ENCODE assay signal across 23 cellular contexts in the genomic region with DNA sequence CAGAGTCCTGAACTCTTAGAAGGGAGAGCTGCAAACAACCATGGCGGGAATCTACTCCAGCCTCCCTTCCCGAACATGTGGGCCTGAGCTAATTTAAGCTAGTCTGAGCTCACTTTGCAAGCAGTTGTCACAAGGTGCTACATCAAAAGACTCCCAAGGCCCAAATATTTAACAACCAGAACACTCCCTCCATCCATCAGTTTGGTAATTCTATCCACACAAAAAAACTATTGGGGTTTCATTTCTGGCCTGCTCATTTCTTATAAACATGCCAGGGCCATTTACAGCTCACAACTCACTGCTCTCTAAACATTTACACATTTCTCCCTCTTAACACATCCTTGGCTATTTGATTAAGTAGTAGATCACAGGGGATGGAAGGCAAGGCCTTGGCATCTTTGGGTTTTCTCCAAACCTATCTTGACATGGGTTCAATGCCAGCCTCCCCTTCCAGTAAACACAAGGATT.
"Had no signal": no experiment of that assay in that cellular context is flagged by ENCODE, and none has a peak within 500 bp of the region (broad histone marks: within the 10 kb centered on the region; RNA-seq: fewer than 3 reads in every experiment).

No MANE protein-coding gene starts in this region.

- H3K9ac ChIP-seq: SK-N-SH had no signal

- H3K36me3 Mint-ChIP-seq: activated CD8-positive, alpha-beta memory T cell treated with anti-CD3 and anti-CD28 coated beads, Interleukin-2, amount 10 ng/mL, durations not matched to agents 7 days and 5 days; activated naive CD8-positive, alpha-beta T cell; memory B cell; natural killer cell treated with Interleukin-12 subunit alpha and Interleukin-12 subunit beta and Interleukin-15 and Interleukin-18, amount 100 ng/mL, for 72 hours; T-cell had no signal

- DNase-seq: activated B cell treated with CpG ODN at 0.5 μM for 24 hours; activated CD4-positive, alpha-beta memory T cell treated with anti-CD3 and anti-CD28 coated beads, Interleukin-2, amount 10 ng/mL, durations not matched to agents 7 days and 5 days; activated CD4-positive, alpha-beta T cell treated with anti-CD3 and anti-CD28 coated beads for 4 hours; activated CD8-positive, alpha-beta memory T cell treated with anti-CD3 and anti-CD28 coated beads, Interleukin-2, amount 10 ng/mL, durations not matched to agents 7 days and 5 days; amniotic stem cell; body of pancreas; caudate nucleus; dorsolateral prefrontal cortex; endodermal cell; gastrocnemius medialis; heart left ventricle; kidney; mucosa of descending colon; retina; SK-N-SH; stimulated activated CD4-positive, alpha-beta T cell treated with anti-CD3 and anti-CD28 coated beads, Interleukin-12 subunit alpha, Interleukin-12 subunit beta, amount 100 ng/mL, for 4 hours; stimulated activated CD4-positive, alpha-beta T cell treated with anti-CD3 and anti-CD28 coated beads, Interleukin-1b, Interleukin-23, amount 100 ng/mL, for 48 hours; T-cell; upper lobe of left lung had no signal

- H3K9me3 ChIP-seq: body of pancreas, gastrocnemius medialis, mucosa of descending colon, SK-N-SH, upper lobe of left lung had no signal

- H3K27ac Mint-ChIP-seq: activated B cell treated with CpG ODN at 0.5 μM for 24 hours; activated CD4-positive, alpha-beta memory T cell treated with anti-CD3 and anti-CD28 coated beads, Interleukin-2, amount 10 ng/mL, durations not matched to agents 7 days and 5 days; activated CD8-positive, alpha-beta memory T cell treated with anti-CD3 and anti-CD28 coated beads, Interleukin-2, amount 10 ng/mL, durations not matched to agents 7 days and 5 days; activated naive CD8-positive, alpha-beta T cell; endodermal cell; memory B cell; natural killer cell treated with Interleukin-12 subunit alpha and Interleukin-12 subunit beta and Interleukin-15 and Interleukin-18, amount 100 ng/mL, for 72 hours; stimulated activated naive CD8-positive, alpha-beta T cell treated with anti-CD3 and anti-CD28 coated beads, Interleukin-15, Interleukin-2, amounts not matched to agents 100 ng/mL and 50 ng/mL, for 24 hours; T-cell had no signal

- H3K9me3 Mint-ChIP-seq: activated B cell treated with CpG ODN at 0.5 μM for 24 hours; activated CD4-positive, alpha-beta memory T cell treated with anti-CD3 and anti-CD28 coated beads, Interleukin-2, amount 10 ng/mL, durations not matched to agents 7 days and 5 days; memory B cell; stimulated activated naive CD8-positive, alpha-beta T cell treated with anti-CD3 and anti-CD28 coated beads, Interleukin-15, Interleukin-2, amounts not matched to agents 100 ng/mL and 50 ng/mL, for 24 hours had no signal

- H3K4me3 Mint-ChIP-seq: activated B cell treated with CpG ODN at 0.5 μM for 24 hours; activated CD4-positive, alpha-beta memory T cell treated with anti-CD3 and anti-CD28 coated beads, Interleukin-2, amount 10 ng/mL, durations not matched to agents 7 days and 5 days; activated CD8-positive, alpha-beta memory T cell treated with anti-CD3 and anti-CD28 coated beads, Interleukin-2, amount 10 ng/mL, durations not matched to agents 7 days and 5 days; activated naive CD8-positive, alpha-beta T cell; endodermal cell; memory B cell; natural killer cell treated with Interleukin-12 subunit alpha and Interleukin-12 subunit beta and Interleukin-15 and Interleukin-18, amount 100 ng/mL, for 72 hours; stimulated activated naive CD8-positive, alpha-beta T cell treated with anti-CD3 and anti-CD28 coated beads, Interleukin-15, Interleukin-2, amounts not matched to agents 100 ng/mL and 50 ng/mL, for 24 hours; T-cell had no signal

- H3K27ac ChIP-seq: body of pancreas, gastrocnemius medialis, upper lobe of left lung had no signal

- H3K36me3 ChIP-seq: gastrocnemius medialis, heart left ventricle, upper lobe of left lung had no signal

- H3K4me3 ChIP-seq: body of pancreas, dorsolateral prefrontal cortex, gastrocnemius medialis, heart left ventricle, mucosa of descending colon, upper lobe of left lung had no signal

- H3K4me1 Mint-ChIP-seq: activated B cell treated with CpG ODN at 0.5 μM for 24 hours; activated CD4-positive, alpha-beta memory T cell treated with anti-CD3 and anti-CD28 coated beads, Interleukin-2, amount 10 ng/mL, durations not matched to agents 7 days and 5 days; activated CD8-positive, alpha-beta memory T cell treated with anti-CD3 and anti-CD28 coated beads, Interleukin-2, amount 10 ng/mL, durations not matched to agents 7 days and 5 days; memory B cell; T-cell had no signal

- H3K27me3 ChIP-seq: body of pancreas, dorsolateral prefrontal cortex, gastrocnemius medialis, upper lobe of left lung had no signal

- H3K4me1 ChIP-seq: heart left ventricle, upper lobe of left lung had no signal
